In genomic region chr6:10722570-10722819, GRCh38 we compare ENCODE assay signal across 8 cellular contexts. TPM values are rescaled to one million over a fixed set of nuclear protein-coding genes. Genes with fewer than 3 reads are reported as not detected.
DNase-seq lines count a peak whose midpoint lies in the region; ATAC-seq, FAIRE-seq and TF ChIP-seq lines count a peak whose summit lies in the region.

No MANE protein-coding gene starts in this region.

- peaks cover 29% of the 10 kb centered on the region for H3K36me3 ChIP-seq in HUES6 (ENCODE audit: control insufficient read depth, insufficient read depth, low read length)
- peaks cover 13% of the 10 kb centered on the region for H3K36me3 ChIP-seq in bronchial epithelial cell (ENCODE audit: control insufficient read depth, insufficient read depth, low read length)
- no peaks in the 10 kb centered on the region for H3K36me3 ChIP-seq in mucosa of descending colon (ENCODE audit: low read depth)

- peak overlapping the region; percentile 93 for H3K4me2 ChIP-seq in A549

- peaks cover 6% of the 10 kb centered on the region; the same call in 1 of the 3 replicates for H3K9me3 ChIP-seq in A549
- peaks cover 29% of the 10 kb centered on the region for H3K9me3 ChIP-seq in HUES6 (ENCODE audit: control insufficient read depth, insufficient read depth, low read depth, low read length)
- H3K9me3 ChIP-seq in mucosa of descending colon: no peaks in the 10 kb centered on the region

- intact Hi-C loops in mucosa of descending colon (cut with DNase I, micrococcal nuclease): no loop called here

- H3K27me3 ChIP-seq in HUES6 (ENCODE audit: control insufficient read depth, insufficient read depth, low read length) (no peaks in the 10 kb centered on the region), bronchial epithelial cell (ENCODE audit: control insufficient read depth, insufficient read depth, low read length) (no peaks in the 10 kb centered on the region)

- DNase-seq in A549 (ENCODE audit: low read depth in 1 of 2, low spot score in 1 of 2): no peak
- DNase-seq in bronchial epithelial cell (ENCODE audit: low read depth): no peak
- no peak for DNase-seq in mucosa of descending colon
- DNase-seq in HuH-7.5 (ENCODE audit: low spot score): no peak
- DNase-seq in NCI-H226: no peak
- DNase-seq in DMS153 (lab: John Stamatoyannopoulos, UW): no peak
- DNase-seq in GM19239 (ENCODE audit: insufficient read length, low spot score): no peak

- ATAC-seq in A549 (no peak), mucosa of descending colon (no peak)

- CTCF ChIA-PET in A549 (lab: Yijun Ruan, JAX): interaction anchor here (0.6 to 1.7 kb wide), 4 partner anchors 11 to 78 kb away, joined by 3 to 4 read pairs (median 4); partner anchors contain the start of genes C6orf52 and PAK1IP1

- POLR2A ChIA-PET in A549 (lab: Yijun Ruan, JAX): interaction anchor here (0.8 to 2.2 kb wide), 13 partner anchors 11 to 244 kb away, joined by 3 to 31 read pairs (median 4); partner anchors contain the start of genes C6orf52, GCNT2, PAK1IP1 and TMEM14B

- TF ChIP-seq RAD21 in A549 (conservative IDR thresholded peaks at IDR 0.05 in 1 of 2, IDR thresholded peaks at IDR 0.05 in 1 of 2): no peak

- WGBS in A549 (ENCODE audit: missing lambda C conversion rate): 4% methylated on average over 3 of the region's 6 CpGs

- H3K27ac ChIP-seq in A549 (peak overlapping the region; percentile 95), HUES6 (ENCODE audit: low read depth, low read length) (no peak overlapping the region)

- no peak for TF ChIP-seq CTCF in A549 (IDR thresholded peaks at IDR 0.05)
- TF ChIP-seq CTCF in bronchial epithelial cell (IDR thresholded peaks at IDR 0.05; ENCODE audit: insufficient read depth, low read length, severe bottlenecking): no peak
- no peak for TF ChIP-seq CTCF in mucosa of descending colon (IDR thresholded peaks at IDR 0.05)

- no peak for TF ChIP-seq EP300 in A549 (IDR thresholded peaks at IDR 0.05)

- H3K4me1 ChIP-seq in A549: peaks cover 17% of the 10 kb centered on the region
- peaks cover 21% of the 10 kb centered on the region; the same call in 1 of the 2 replicates for H3K4me1 ChIP-seq in HUES6 (ENCODE audit: control insufficient read depth, insufficient read depth, low read length)
- peaks cover 13% of the 10 kb centered on the region for H3K4me1 ChIP-seq in mucosa of descending colon (ENCODE audit: low read depth)

- TF ChIP-seq POLR2A in A549 (IDR thresholded peaks at IDR 0.05; ENCODE audit: low read length): no peak

- H3K4me3 ChIP-seq in A549: peak overlapping the region; percentile 68
- peak overlapping the region; percentile 97 for H3K4me3 ChIP-seq in HUES6 (ENCODE audit: low read depth, low read length)
- H3K4me3 ChIP-seq in bronchial epithelial cell (ENCODE audit: low read depth, low read length): peak overlapping the region; percentile 71
- peak overlapping the region; percentile 54 for H3K4me3 ChIP-seq in mucosa of descending colon

- peak overlapping the region; percentile 50 for H3K9ac ChIP-seq in HUES6 (ENCODE audit: low read length)

- FAIRE-seq in A549 (lab: Jason Lieb, UNC): no peak
- FAIRE-seq in bronchial epithelial cell (lab: Jason Lieb, UNC): no peak
- no peak for FAIRE-seq in GM19239 (lab: Jason Lieb, UNC)

TF ChIP-seq in A549, 52 proteins besides CTCF, POLR2A, EP300 and RAD21:
- peak; percentile 77 for TF ChIP-seq USF2 (IDR thresholded peaks at IDR 0.05)
- TF ChIP-seq TP53 (CRISPR knock-in tag; IDR thresholded peaks at IDR 0.05): no peak
- no peak for TF ChIP-seq NFE2L2 (conservative IDR thresholded peaks at IDR 0.05; ENCODE audit: low read length)

RNA-seq across cellular contexts. Expression of gene TMEM14C, which starts 0.4 kb away (rescaled TPM):
- polyA plus RNA-seq in A549 (2011; rRNA removed) (173 and 230 TPM in 2 replicates), A549 (2017; fragmentation: RNase III; extraction: RNeasy Plus Mini Kit Qiagen cat#74134 plus additional on column Dnase treatment) (152 to 178 TPM (median 161 TPM) in 3 replicates)
- polyA plus RNA-seq in A549 (2012; cell fraction: cytosol; rRNA removed): 185 and 217 TPM in 2 replicates
- 111 and 117 TPM in 2 replicates for polyA plus RNA-seq in A549 (2012; cell fraction: nucleus; rRNA removed)
- 40.2 and 46.0 TPM in 2 replicates for polyA minus RNA-seq in A549 (2011; rRNA and poly(A)+ RNA removed)
- total RNA-seq in bronchial epithelial cell (132 and 136 TPM in 2 replicates), mucosa of descending colon (10 to 100 TPM; 69.2 to 96.3 (median 86.7) TPM)

RNA-seq across cellular contexts. Expression of gene TMEM14B, which starts 25.1 kb away (rescaled TPM):
- polyA plus RNA-seq in A549 (2011; rRNA removed) (113 and 177 TPM in 2 replicates), A549 (2017; fragmentation: RNase III; extraction: RNeasy Plus Mini Kit Qiagen cat#74134 plus additional on column Dnase treatment) (118 to 152 TPM (median 121 TPM) in 3 replicates)
- 112 and 120 TPM in 2 replicates for polyA plus RNA-seq in A549 (2012; cell fraction: cytosol; rRNA removed)
- 35.5 and 56.5 TPM in 2 replicates for polyA plus RNA-seq in A549 (2012; cell fraction: nucleus; rRNA removed)
- 29.2 and 36.2 TPM in 2 replicates for polyA minus RNA-seq in A549 (2011; rRNA and poly(A)+ RNA removed)
- total RNA-seq in bronchial epithelial cell (55.8 and 86.2 TPM in 2 replicates), mucosa of descending colon (10 to 100 TPM; 48.9 to 61.2 (median 60.8) TPM)

RNA-seq across cellular contexts. Expression of gene PAK1IP1, which starts 27.7 kb away (rescaled TPM):
- 26.8 and 33.4 TPM in 2 replicates for polyA plus RNA-seq in A549 (2011; rRNA removed)
- 12.1 and 14.8 TPM in 2 replicates for polyA plus RNA-seq in A549 (2012; cell fraction: cytosol; rRNA removed)
- 5.0 and 6.4 TPM in 2 replicates for polyA plus RNA-seq in A549 (2012; cell fraction: nucleus; rRNA removed)
- polyA plus RNA-seq in A549 (2017; fragmentation: RNase III; extraction: RNeasy Plus Mini Kit Qiagen cat#74134 plus additional on column Dnase treatment): 23.1 to 30.4 TPM (median 23.5 TPM) in 3 replicates
- polyA minus RNA-seq in A549 (2011; rRNA and poly(A)+ RNA removed): 8.0 and 8.2 TPM in 2 replicates
- 12.2 and 25.5 TPM in 2 replicates for total RNA-seq in bronchial epithelial cell
- 10 to 100 TPM in 1 of 3 donors, 1 to 10 TPM in 2; 5.8 to 12.5 (median 9.8) TPM for total RNA-seq in mucosa of descending colon

RNA-seq across cellular contexts. Expression of gene C6orf52, which starts 28.1 kb away (rescaled TPM):
- 2.2 and 3.2 TPM in 2 replicates for polyA plus RNA-seq in A549 (2011; rRNA removed)
- polyA plus RNA-seq in A549 (2012; cell fraction: cytosol; rRNA removed): 1.3 and 1.6 TPM in 2 replicates
- polyA plus RNA-seq in A549 (2012; cell fraction: nucleus; rRNA removed): 0.32 and 0.61 TPM in 2 replicates
- 1.3 to 1.7 TPM (median 1.4 TPM) in 3 replicates for polyA plus RNA-seq in A549 (2017; fragmentation: RNase III; extraction: RNeasy Plus Mini Kit Qiagen cat#74134 plus additional on column Dnase treatment)
- polyA minus RNA-seq in A549 (2011; rRNA and poly(A)+ RNA removed): 0.70 TPM in 1 of 2 replicates, not detected in the other
- total RNA-seq in bronchial epithelial cell: 2.1 and 2.7 TPM in 2 replicates
- total RNA-seq in mucosa of descending colon: 1 to 10 TPM in 2 of 3 donors, not detected in 1; 1.2 to 1.7 TPM
